Comparison of ENCODE assay signal across 10 cellular contexts in the genomic region with DNA sequence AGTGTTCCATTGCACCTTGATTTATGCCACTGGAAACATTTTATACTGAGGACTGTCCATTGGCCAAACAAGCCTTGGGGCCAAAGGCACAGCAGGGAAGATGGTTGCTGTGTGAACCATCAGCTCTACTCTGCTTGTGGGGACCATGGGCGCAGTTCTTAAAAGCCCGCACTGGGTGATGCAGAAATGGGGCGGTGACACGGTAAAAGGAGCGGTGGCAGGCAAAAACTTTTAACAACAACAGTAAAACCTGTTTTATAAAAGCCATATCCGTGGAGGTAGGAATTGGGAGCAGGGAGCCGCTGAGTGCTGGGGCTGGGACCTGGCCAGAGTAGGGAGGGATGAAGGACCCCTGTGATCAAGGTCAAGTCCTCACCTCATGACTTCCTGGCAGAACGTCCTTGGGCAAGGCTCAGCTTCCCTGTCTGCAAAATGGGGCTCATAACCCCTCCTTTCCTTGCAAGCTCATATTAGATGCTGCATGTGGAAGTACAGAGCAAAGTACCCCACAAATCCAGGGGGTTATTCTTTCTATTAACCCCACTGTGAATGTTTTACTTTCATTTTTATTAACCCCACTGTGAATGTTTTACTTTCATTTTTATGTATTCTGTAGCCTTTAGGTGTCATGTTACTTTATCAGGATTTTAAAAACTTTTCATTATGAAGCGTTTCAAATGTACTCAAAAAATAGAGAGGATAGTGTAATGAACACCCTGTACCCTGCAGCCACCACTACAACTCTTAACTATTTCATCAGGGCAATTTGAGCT.
A peak's percentile ranks its signal among the peaks of the same experiment; 100 is the strongest.
DNase-seq lines count a peak whose midpoint lies in the region; ATAC-seq and TF ChIP-seq lines count a peak whose summit lies in the region.
"Had no signal": no experiment of that assay in that cellular context is flagged by ENCODE, and none has a peak within 500 bp of the region (broad histone marks: within the 10 kb centered on the region; RNA-seq: fewer than 3 reads in every experiment).

No MANE protein-coding gene starts in this region.

- POLR2A ChIA-PET in CD4-positive, alpha-beta memory T cell (lab: Charles Lee; ENCODE audit: partially characterized antibody) = interaction anchor here (1.3 to 2.3 kb wide), 2 partner anchors 15 to 20 kb away, joined by 5 to 14 read pairs; no protein-coding TSS in a partner anchor
- POLR2A ChIA-PET in naive thymus-derived CD4-positive, alpha-beta T cell (lab: Charles Lee) = interaction anchor here (0.7 kb wide), 1 partner anchor 63 kb away, joined by 3 read pairs; no protein-coding TSS in a partner anchor

- no peaks in the 10 kb centered on the region for H3K9me3 ChIP-seq in CD4-positive, alpha-beta memory T cell (ENCODE audit: control insufficient read depth in 1 of 2, low read length in 2 of 2)
- no peaks in the 10 kb centered on the region for H3K9me3 ChIP-seq in naive thymus-derived CD4-positive, alpha-beta T cell (ENCODE audit: control insufficient read depth in 2 of 3, low read length in 3 of 3)
- H3K9me3 ChIP-seq in smooth muscle cell (replicated peaks; ENCODE audit: low read depth) = no peaks in the 10 kb centered on the region
- no peaks in the 10 kb centered on the region for H3K9me3 ChIP-seq in BE2C
- H3K9me3 ChIP-seq: left lung had no signal

- no peaks in the 10 kb centered on the region for H3K27me3 Mint-ChIP-seq in CD4-positive, alpha-beta memory T cell
- H3K27me3 Mint-ChIP-seq in activated naive CD8-positive, alpha-beta T cell = no peaks in the 10 kb centered on the region
- H3K27me3 Mint-ChIP-seq in naive thymus-derived CD4-positive, alpha-beta T cell = no peaks in the 10 kb centered on the region

- WGBS in smooth muscle cell (ENCODE audit: low lambda C conversion rate) = 88% methylated on average over 9 of the region's 9 CpGs

- no peaks in the 10 kb centered on the region for H3K36me3 ChIP-seq in CD4-positive, alpha-beta memory T cell (ENCODE audit: insufficient read depth, low read length)
- no peaks in the 10 kb centered on the region for H3K36me3 ChIP-seq in naive thymus-derived CD4-positive, alpha-beta T cell (ENCODE audit: control insufficient read depth in 2 of 3, insufficient read depth in 3 of 3, low read length in 3 of 3)
- no peaks in the 10 kb centered on the region for H3K36me3 ChIP-seq in smooth muscle cell (ENCODE audit: low read depth)
- no peaks in the 10 kb centered on the region for H3K36me3 ChIP-seq in BE2C
- H3K36me3 ChIP-seq: left lung had no signal

- H4K20me1 ChIP-seq in smooth muscle cell (ENCODE audit: low read depth) = peaks cover 86% of the 10 kb centered on the region

- peaks cover 45 to 91% (median 71%) of the 10 kb centered on the region in 4 donors for H3K4me1 Mint-ChIP-seq in CD4-positive, alpha-beta memory T cell
- peaks cover 76% of the 10 kb centered on the region for H3K4me1 Mint-ChIP-seq in activated naive CD8-positive, alpha-beta T cell (ENCODE audit: low read depth)
- peaks cover 63 to 96% (median 87%) of the 10 kb centered on the region in 7 donors for H3K4me1 Mint-ChIP-seq in naive thymus-derived CD4-positive, alpha-beta T cell

- H3K4me2 ChIP-seq in smooth muscle cell = no peak overlapping the region

- H3K4me3 ChIP-seq in CD4-positive, alpha-beta memory T cell (ENCODE audit: low read length in 2 of 2) = peak overlapping the region in 1 of 2 donors; percentile 36
- peak overlapping the region; percentile 45 for H3K4me3 ChIP-seq in naive thymus-derived CD4-positive, alpha-beta T cell (ENCODE audit: low read length)
- H3K4me3 ChIP-seq in smooth muscle cell = no peak overlapping the region
- H3K4me3 ChIP-seq in BE2C (ENCODE audit: low read depth, low read length) = no peak overlapping the region
- H3K4me3 ChIP-seq: left lung had no signal

- H3F3A ChIP-seq in smooth muscle cell (ENCODE audit: low read depth) = no peaks in the 10 kb centered on the region

- no peak overlapping the region for H2AFZ ChIP-seq in smooth muscle cell (ENCODE audit: low read depth)

- CTCF ChIA-PET in CD4-positive, alpha-beta memory T cell (lab: Charles Lee; ENCODE audit: partially characterized antibody) = interaction anchor here (0.8 to 2.5 kb wide), 4 partner anchors 12 to 79 kb away, joined by 3 to 9 read pairs (median 4); a partner anchor contains a TSS
- CTCF ChIA-PET in naive thymus-derived CD4-positive, alpha-beta T cell (lab: Charles Lee) = interaction anchor here (0.9 kb wide), 1 partner anchor 16 kb away, joined by 4 read pairs; no protein-coding TSS in a partner anchor

- no peak overlapping the region for H3K9ac ChIP-seq in smooth muscle cell (ENCODE audit: low read depth)

- peak overlapping the region; percentile 42 for H3K27ac ChIP-seq in CD4-positive, alpha-beta memory T cell (ENCODE audit: low read depth, low read length)
- H3K27ac ChIP-seq in naive thymus-derived CD4-positive, alpha-beta T cell (ENCODE audit: low read depth, low read length) = peak overlapping the region; percentile 53
- no peak overlapping the region for H3K27ac ChIP-seq in smooth muscle cell (ENCODE audit: low read depth)
- H3K27ac ChIP-seq: epithelial cell of prostate had no signal

- ATAC-seq in GM18520 (IDR thresholded peaks at IDR 0.05; ENCODE audit: unreplicated experiment) (peak; percentile 65), HG02623 (IDR thresholded peaks at IDR 0.05; ENCODE audit: unreplicated experiment) (no peak)
- ATAC-seq in naive thymus-derived CD4-positive, alpha-beta T cell = no peak
- ATAC-seq: left lung had no signal

- H3K4me1 ChIP-seq in CD4-positive, alpha-beta memory T cell (ENCODE audit: insufficient read depth, low read length) = peaks cover 88% of the 10 kb centered on the region
- H3K4me1 ChIP-seq in naive thymus-derived CD4-positive, alpha-beta T cell (ENCODE audit: control insufficient read depth in 2 of 2, insufficient read depth in 2 of 2, low read length in 2 of 2) = peaks cover 40 to 80% of the 10 kb centered on the region in 2 donors
- no peaks in the 10 kb centered on the region for H3K4me1 ChIP-seq in smooth muscle cell (ENCODE audit: low read depth)
- H3K4me1 ChIP-seq in BE2C = peaks cover 4% of the 10 kb centered on the region

- no peaks in the 10 kb centered on the region for H3K27me3 ChIP-seq in CD4-positive, alpha-beta memory T cell (ENCODE audit: insufficient read depth, low read length)
- no peaks in the 10 kb centered on the region for H3K27me3 ChIP-seq in naive thymus-derived CD4-positive, alpha-beta T cell (ENCODE audit: control insufficient read depth in 2 of 2, insufficient read depth in 2 of 2, low read length in 2 of 2)
- H3K27me3 ChIP-seq in smooth muscle cell (ENCODE audit: low read depth) (no peaks in the 10 kb centered on the region), BE2C (no peaks in the 10 kb centered on the region)
- H3K27me3 ChIP-seq: left lung had no signal

- intact Hi-C loops in CD4-positive, alpha-beta memory T cell (cut with micrococcal nuclease) = loop anchor here (2.0 kb wide), 1 partner anchor 21 kb away; no protein-coding TSS in a partner anchor
- intact Hi-C loops in naive thymus-derived CD4-positive, alpha-beta T cell (cut with micrococcal nuclease) = loop anchor here (1.0 kb wide), 4 partner anchors 8 to 21 kb away; no protein-coding TSS in a partner anchor

- no peak for DNase-seq in CD4-positive, alpha-beta memory T cell
- DNase-seq in naive thymus-derived CD4-positive, alpha-beta T cell = no peak
- DNase-seq in smooth muscle cell (lab: John Stamatoyannopoulos, UW; ENCODE audit: unreplicated experiment) = no peak
- DNase-seq in DMS 273 treated with DMSO at 0.1 percent for 48 hours (lab: John Stamatoyannopoulos, UW) = no peak
- DNase-seq in BE2C = no peak
- DNase-seq: left lung had no signal

- peak overlapping the region; percentile 65 to 94 (median 92) for H3K27ac Mint-ChIP-seq in CD4-positive, alpha-beta memory T cell
- H3K27ac Mint-ChIP-seq in activated naive CD8-positive, alpha-beta T cell = peak overlapping the region; percentile 86
- peak overlapping the region; percentile 82 to 95 (median 89) for H3K27ac Mint-ChIP-seq in naive thymus-derived CD4-positive, alpha-beta T cell

- TF ChIP-seq CTCF in smooth muscle cell (IDR thresholded peaks at IDR 0.05; ENCODE audit: borderline replicate concordance, insufficient read depth, poor library complexity, severe bottlenecking) = no peak
- TF ChIP-seq CTCF in BE2C (IDR thresholded peaks at IDR 0.05; ENCODE audit: low read depth, low read length) = no peak

- H3K36me3 Mint-ChIP-seq in CD4-positive, alpha-beta memory T cell = no peaks in the 10 kb centered on the region
- peaks cover 2% of the 10 kb centered on the region for H3K36me3 Mint-ChIP-seq in activated naive CD8-positive, alpha-beta T cell
- no peaks in the 10 kb centered on the region for H3K36me3 Mint-ChIP-seq in naive thymus-derived CD4-positive, alpha-beta T cell

- peaks cover 4% of the 10 kb centered on the region for H3K79me2 ChIP-seq in smooth muscle cell (ENCODE audit: low read depth)

- peak overlapping the region; percentile 57 to 87 (median 82) for H3K4me3 Mint-ChIP-seq in CD4-positive, alpha-beta memory T cell
- H3K4me3 Mint-ChIP-seq in activated naive CD8-positive, alpha-beta T cell = peak overlapping the region; percentile 68
- peak overlapping the region; percentile 59 to 85 (median 76) for H3K4me3 Mint-ChIP-seq in naive thymus-derived CD4-positive, alpha-beta T cell

- peaks cover 0 to 2% (median 0%) of the 10 kb centered on the region in 8 donors for H3K9me3 Mint-ChIP-seq in CD4-positive, alpha-beta memory T cell
- no peaks in the 10 kb centered on the region for H3K9me3 Mint-ChIP-seq in activated naive CD8-positive, alpha-beta T cell (ENCODE audit: low read depth)
- no peaks in the 10 kb centered on the region for H3K9me3 Mint-ChIP-seq in naive thymus-derived CD4-positive, alpha-beta T cell
